ENCODE assay signal across 8 cellular contexts in the genomic region with DNA sequence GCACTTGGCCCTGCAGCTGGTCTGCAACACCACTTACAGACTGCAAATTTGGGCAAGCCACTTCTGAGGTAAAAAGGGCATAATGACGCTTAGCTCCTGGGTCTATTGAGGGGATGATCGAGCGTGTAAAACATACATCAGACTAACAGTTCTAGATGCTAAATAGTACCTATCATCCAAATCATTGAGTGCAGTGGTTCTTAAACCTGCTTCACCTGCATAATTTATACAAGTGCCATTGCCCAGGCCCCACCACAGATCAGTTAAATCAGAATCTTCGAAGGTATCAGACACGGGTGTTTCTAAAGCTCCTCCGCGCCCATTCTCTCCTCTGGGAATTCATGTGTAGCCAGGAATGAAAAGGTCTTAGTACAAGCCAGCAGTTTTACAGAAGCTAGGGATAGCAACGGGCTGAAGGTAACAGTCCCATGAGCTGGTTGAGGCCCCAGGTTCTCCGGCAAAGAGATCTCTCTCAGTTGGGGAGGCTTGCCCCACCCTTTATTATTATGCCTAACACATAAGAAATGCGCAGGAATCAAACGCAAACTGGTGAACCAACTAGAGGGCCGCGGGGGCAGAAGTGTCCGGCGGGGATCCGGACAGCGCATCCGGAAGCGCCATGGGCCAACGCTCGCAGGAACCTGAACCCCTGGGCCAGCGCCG. TPM values are rescaled to one million over a fixed set of nuclear protein-coding genes. Genes with fewer than 3 reads are reported as not detected.
DNase-seq lines count a peak whose midpoint lies in the region; ATAC-seq and TF ChIP-seq lines count a peak whose summit lies in the region.

No MANE protein-coding gene starts in this region.

- H3K4me3 Mint-ChIP-seq in endodermal cell (peak overlapping the region; percentile 99), osteocyte (ENCODE audit: unreplicated experiment) (peak overlapping the region; percentile 99)

- peaks cover 30% of the 10 kb centered on the region for H3K36me3 ChIP-seq in endodermal cell (ENCODE audit: control insufficient read depth, insufficient read depth, low read length)

- no peak for TF ChIP-seq CTCF in GM12875 (IDR thresholded peaks at IDR 0.05; ENCODE audit: borderline replicate concordance, insufficient read depth, low read depth, low read length)
- TF ChIP-seq CTCF in NB4 (IDR thresholded peaks at IDR 0.05; ENCODE audit: low read depth, low read length): no peak
- TF ChIP-seq CTCF in endodermal cell (conservative IDR thresholded peaks at IDR 0.05): no peak
- TF ChIP-seq CTCF in osteocyte (IDR thresholded peaks at IDR 0.05): no peak

- H3K9me3 ChIP-seq in endodermal cell (ENCODE audit: control insufficient read depth, low read length): no peaks in the 10 kb centered on the region

- peak overlapping the region; percentile 75 for H3K9ac ChIP-seq in endodermal cell (ENCODE audit: extremely low read depth, low read length, poor library complexity, severe bottlenecking)

- H3K27ac Mint-ChIP-seq in endodermal cell: peak overlapping the region; percentile 95
- H3K27ac Mint-ChIP-seq in osteocyte (ENCODE audit: unreplicated experiment): peak overlapping the region; percentile 99

- WGBS in endodermal cell (ENCODE audit: insufficient coverage in 1 of 2, insufficient read length in 1 of 2), 2 experiments: 14 to 18% methylated on average over 19 to 23 of the region's 23 CpGs

- peak; percentile 46 for ATAC-seq in GM21737 (IDR thresholded peaks at IDR 0.05; ENCODE audit: unreplicated experiment)

- DNase-seq in NB4 (ENCODE audit: low read depth) (no peak), endodermal cell (no peak), osteocyte (ENCODE audit: extremely low spot score, unreplicated experiment) (no peak), HK-2 (ENCODE audit: unreplicated experiment) (no peak), NCI-H2196 (lab: John Stamatoyannopoulos, UW; ENCODE audit: unreplicated experiment) (no peak), dedifferentiated amniotic fluid mesenchymal stem cell (ENCODE audit: extremely low spot score) (no peak)

- peaks cover 11% of the 10 kb centered on the region for H3K4me1 ChIP-seq in endodermal cell (ENCODE audit: control insufficient read depth, insufficient read depth, low read length)

- no peaks in the 10 kb centered on the region for H3K27me3 ChIP-seq in endodermal cell (ENCODE audit: control insufficient read depth, insufficient read depth, low read length, poor library complexity, severe bottlenecking)

- peak overlapping the region; percentile 65 for H3K27ac ChIP-seq in endodermal cell (ENCODE audit: low read depth, low read length)

- H3K27me3 Mint-ChIP-seq in endodermal cell (ENCODE audit: insufficient read depth): no peaks in the 10 kb centered on the region
- no peaks in the 10 kb centered on the region for H3K27me3 Mint-ChIP-seq in osteocyte (ENCODE audit: unreplicated experiment)

- H3K4me3 ChIP-seq in GM12875 (ENCODE audit: low read depth, low read length) (peak overlapping the region; percentile 83), NB4 (ENCODE audit: low read depth, low read length) (peak overlapping the region; percentile 93), endodermal cell (ENCODE audit: low read length) (peak overlapping the region; percentile 91)

- no peaks in the 10 kb centered on the region for H3K9me3 Mint-ChIP-seq in endodermal cell
- no peaks in the 10 kb centered on the region for H3K9me3 Mint-ChIP-seq in osteocyte (ENCODE audit: unreplicated experiment)

- H3K4me1 Mint-ChIP-seq in endodermal cell (peaks cover 32% of the 10 kb centered on the region), osteocyte (ENCODE audit: unreplicated experiment) (peaks cover 54% of the 10 kb centered on the region)

- TF ChIP-seq POLR2A in NB4 (IDR thresholded peaks at IDR 0.05; ENCODE audit: extremely low read depth, insufficient read length): no peak

- H3K36me3 Mint-ChIP-seq in endodermal cell (ENCODE audit: low read depth) (peaks cover 26% of the 10 kb centered on the region), osteocyte (ENCODE audit: unreplicated experiment) (peaks cover 8% of the 10 kb centered on the region)

RNA-seq across cellular contexts. Expression of gene RNF181, which starts 0.7 kb away (rescaled TPM):
- total RNA-seq in endodermal cell (100 to 1,000 TPM; 113 to 118 TPM), osteocyte (77.2 and 77.3 TPM in 2 replicates)
- polyA plus RNA-seq in endodermal cell (2013, experiment 1 of 2): 117 TPM
- 122 TPM for polyA plus RNA-seq in endodermal cell (2013, experiment 2 of 2)

RNA-seq across cellular contexts. Expression of gene TMEM150A, which starts 7.7 kb away (rescaled TPM):
- total RNA-seq in endodermal cell: 10 to 100 TPM; 23.8 to 32.2 TPM
- 19.4 TPM for polyA plus RNA-seq in endodermal cell (2013, experiment 1 of 2)
- polyA plus RNA-seq in endodermal cell (2013, experiment 2 of 2): 13.3 TPM
- total RNA-seq in osteocyte: 18.2 and 20.8 TPM in 2 replicates

RNA-seq across cellular contexts. Expression of gene VAMP5, which starts 10.6 kb away (rescaled TPM):
- total RNA-seq in endodermal cell (10 to 100 TPM in 1 of 2 donors, 1 to 10 TPM in 1; 6.3 to 13.9 TPM), osteocyte (not detected in 2 replicates)
- polyA plus RNA-seq in endodermal cell (2013, experiment 1 of 2): 13.7 TPM
- polyA plus RNA-seq in endodermal cell (2013, experiment 2 of 2): 17.3 TPM

RNA-seq across cellular contexts. Expression of gene C2orf68, which starts 17.0 kb away (rescaled TPM):
- total RNA-seq in endodermal cell (10 to 100 TPM; 63.2 to 66.5 TPM), osteocyte (40.8 and 45.1 TPM in 2 replicates)
- 73.1 TPM for polyA plus RNA-seq in endodermal cell (2013, experiment 1 of 2)
- 61.4 TPM for polyA plus RNA-seq in endodermal cell (2013, experiment 2 of 2)

RNA-seq across cellular contexts. Expression of gene VAMP8, which starts 17.5 kb away (rescaled TPM):
- 100 to 1,000 TPM in 1 of 2 donors, 10 to 100 TPM in 1; 80.4 to 146 TPM for total RNA-seq in endodermal cell
- polyA plus RNA-seq in endodermal cell (2013, experiment 1 of 2): 60.6 TPM
- 58.9 TPM for polyA plus RNA-seq in endodermal cell (2013, experiment 2 of 2)
- 3.1 and 3.8 TPM in 2 replicates for total RNA-seq in osteocyte
